In the genomic region with DNA sequence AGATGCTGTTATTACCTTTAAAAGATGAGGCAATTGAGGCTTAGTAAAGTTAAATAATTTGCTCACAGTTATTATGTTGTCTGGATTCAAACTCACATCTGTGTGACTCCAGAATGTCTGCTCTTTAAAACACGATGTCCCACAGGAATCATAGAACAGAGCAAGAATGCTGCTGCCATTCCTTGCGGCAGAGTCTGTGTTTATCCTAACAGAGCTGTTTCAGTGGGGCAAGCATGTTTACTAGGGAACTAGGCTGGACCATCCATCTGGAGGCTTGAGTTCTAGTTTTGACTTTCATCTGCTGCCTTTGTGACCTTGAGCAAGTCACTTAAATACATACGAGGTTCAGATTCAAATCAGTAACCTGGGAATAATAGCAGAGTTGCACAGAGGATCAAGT, we compare ENCODE assay signal across 26 cellular contexts.
"Had no signal": no experiment of that assay in that cellular context is flagged by ENCODE, and none has a peak within 500 bp of the region (broad histone marks: within the 10 kb centered on the region; RNA-seq: fewer than 3 reads in every experiment).

No MANE protein-coding gene starts in this region.

- H3K4me3 Mint-ChIP-seq: mesothelial cell of epicardium; naive B cell; natural killer cell; nephron progenitor cell; stimulated activated memory B cell treated with anti-CD40 and anti-IgM and Interleukin-4, amounts not matched to agents 10 μg/mL and 1 μg/mL and 100 μg/mL, for 72 hours; stimulated activated naive CD8-positive, alpha-beta T cell treated with anti-CD3 and anti-CD28 coated beads, Interleukin-15, amount 100 ng/mL, for 72 hours had no signal

- H3K9me3 Mint-ChIP-seq: mesothelial cell of epicardium; naive B cell; natural killer cell; stimulated activated memory B cell treated with anti-CD40 and anti-IgM and Interleukin-4, amounts not matched to agents 10 μg/mL and 1 μg/mL and 100 μg/mL, for 72 hours; stimulated activated naive CD8-positive, alpha-beta T cell treated with anti-CD3 and anti-CD28 coated beads, Interleukin-15, amount 100 ng/mL, for 72 hours had no signal

- H3K27ac Mint-ChIP-seq: mesothelial cell of epicardium; natural killer cell; progenitor cell of endocrine pancreas; stimulated activated memory B cell treated with anti-CD40 and anti-IgM and Interleukin-4, amounts not matched to agents 10 μg/mL and 1 μg/mL and 100 μg/mL, for 72 hours; stimulated activated naive CD8-positive, alpha-beta T cell treated with anti-CD3 and anti-CD28 coated beads, Interleukin-15, amount 100 ng/mL, for 72 hours had no signal

- H3K9me3 ChIP-seq: left lung, lower lobe of right lung, ovary, right atrium auricular region, testis, thyroid gland, transverse colon, upper lobe of left lung, vagina had no signal

- H3K4me3 ChIP-seq: left lung, lower lobe of right lung, ovary, right atrium auricular region, skin epidermis, testis, thyroid gland, transverse colon, upper lobe of left lung, vagina had no signal

- H3K36me3 ChIP-seq: left lung, lower lobe of right lung, ovary, right atrium auricular region, thyroid gland, transverse colon, upper lobe of left lung, vagina had no signal

- FAIRE-seq: keratinocyte had no signal

- DNase-seq: hippocampal formation; kidney glomerular epithelial cell; left colon; left lung; lower lobe of right lung; mammary epithelial cell; mesendoderm; naive B cell; natural killer cell; nephron progenitor cell; ovary; stimulated activated CD4-positive, alpha-beta T cell treated with anti-CD3 and anti-CD28 coated beads, Interleukin-4, amount 100 ng/mL, for 4 hours; stimulated activated CD8-positive, alpha-beta memory T cell treated with anti-CD3 and anti-CD28 coated beads, Interleukin-4, amount 100 ng/mL, for 48 hours; stimulated activated naive CD4-positive, alpha-beta T cell treated with Interleukin-2 at 50 U/mL for 16 hours; stimulated activated naive CD8-positive, alpha-beta T cell treated with anti-CD3 and anti-CD28 coated beads, Interleukin-15, amount 100 ng/mL, for 72 hours; testis; thyroid gland; transverse colon; upper lobe of left lung had no signal

- H3K27me3 Mint-ChIP-seq: naive B cell; progenitor cell of endocrine pancreas; stimulated activated memory B cell treated with anti-CD40 and anti-IgM and Interleukin-4, amounts not matched to agents 10 μg/mL and 1 μg/mL and 100 μg/mL, for 72 hours; stimulated activated naive CD8-positive, alpha-beta T cell treated with anti-CD3 and anti-CD28 coated beads, Interleukin-15, amount 100 ng/mL, for 72 hours had no signal

- H3K36me3 Mint-ChIP-seq: mesothelial cell of epicardium, naive B cell, natural killer cell had no signal

- H3K27me3 ChIP-seq: left lung, ovary, right atrium auricular region, testis, thyroid gland, transverse colon, upper lobe of left lung, vagina had no signal

- H3K27ac ChIP-seq: left lung, lower lobe of right lung, ovary, right atrium auricular region, skin epidermis, testis, thyroid gland, transverse colon, upper lobe of left lung, vagina had no signal
